9 cellular contexts compared by ENCODE assay signal in the genomic region with DNA sequence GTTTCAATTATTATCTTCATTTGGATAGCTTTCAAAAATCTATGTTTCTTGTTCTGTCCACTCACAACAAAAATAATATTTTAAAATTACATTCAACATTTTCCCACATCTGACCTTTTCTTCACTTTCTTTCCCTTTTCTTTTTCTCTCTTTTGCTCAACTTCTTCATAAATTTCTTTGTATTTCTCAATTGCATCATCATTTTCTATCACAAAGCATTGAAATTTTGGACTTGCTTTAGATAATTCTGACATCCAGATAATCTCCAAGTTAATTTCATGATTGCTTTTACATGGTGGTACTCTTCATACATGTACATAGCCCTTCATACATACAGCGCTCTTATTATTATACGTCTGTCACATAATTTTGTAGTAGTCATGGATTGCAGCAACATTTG.
"Had no signal": no experiment of that assay in that cellular context is flagged by ENCODE, and none has a peak within 500 bp of the region (broad histone marks: within the 10 kb centered on the region; RNA-seq: fewer than 3 reads in every experiment).

No MANE protein-coding gene starts in this region.

- H3K9me3 ChIP-seq: HAP-1 had no signal

- H3K4me1 ChIP-seq: HAP-1 had no signal

- H2AFZ ChIP-seq: GM23248 had no signal

- FAIRE-seq: HTR-8/SVneo had no signal

- H3K4me2 ChIP-seq: KMS-11 had no signal

- ATAC-seq: HCT116 had no signal

- H3K9ac ChIP-seq: GM23248, KMS-11 had no signal

- DNase-seq: GM23248, GOT3, H7, Karpas-422, KBM-7 had no signal

- H3K27ac ChIP-seq: GM23248, KMS-11 had no signal

- H3K4me3 ChIP-seq: GM23248, HAP-1 had no signal
